ENCODE assay signal across 23 cellular contexts in genomic region chr5:178474562-178475184, GRCh38.
A peak's percentile ranks its signal among the peaks of the same experiment; 100 is the strongest.
DNase-seq lines count a peak whose midpoint lies in the region; ATAC-seq, FAIRE-seq and TF ChIP-seq lines count a peak whose summit lies in the region.
"Had no signal": no experiment of that assay in that cellular context is flagged by ENCODE, and none has a peak within 500 bp of the region (broad histone marks: within the 10 kb centered on the region; RNA-seq: fewer than 3 reads in every experiment).

No MANE protein-coding gene starts in this region.

- no peaks in the 10 kb centered on the region for H3K79me2 ChIP-seq in H1 (ENCODE audit: control insufficient read depth in 1 of 2, insufficient read depth in 2 of 2, low read length in 2 of 2)

- H3K9me3 ChIP-seq in MG63 (peaks cover 14% of the 10 kb centered on the region), H1 (ENCODE audit: insufficient read depth in 2 of 2, low read depth in 1 of 2, low read length in 1 of 2) (peaks cover 0 to 6% of the 10 kb centered on the region in 2 experiments; a peak in 2 of 4 replicates)
- H3K9me3 ChIP-seq: adrenal gland, pancreas, suprapubic skin, uterus had no signal

- no peak overlapping the region for H2BK120ac ChIP-seq in H1 (replicated peaks; ENCODE audit: low read depth, low read length)

- H3K4me2 ChIP-seq in H1 (ENCODE audit: insufficient read depth in 1 of 2, low read depth in 2 of 2, low read length in 2 of 2): no peak overlapping the region

- H3K27ac ChIP-seq in C4-2B (peak overlapping the region; percentile 53; the same call in 1 of the 2 replicates), H1 (ENCODE audit: low read depth, low read length) (no peak overlapping the region)
- H3K27ac ChIP-seq: pancreas, suprapubic skin, uterus had no signal

- H3K14ac ChIP-seq in H1 (ENCODE audit: insufficient read length): no peak overlapping the region

- TF ChIP-seq RAD21 in H1 (IDR thresholded peaks at IDR 0.05 in 1 of 2, conservative IDR thresholded peaks at IDR 0.05 in 1 of 2; ENCODE audit: low read depth in 2 of 2, low read length in 2 of 2): no peak

- H4K8ac ChIP-seq in H1 (ENCODE audit: extremely low read depth, insufficient read depth, low read length): no peak overlapping the region

- no peak overlapping the region for H2BK15ac ChIP-seq in H1 (ENCODE audit: low read length)

- peak; percentile 19 for FAIRE-seq in H1 (lab: Jason Lieb, UNC)
- FAIRE-seq in D721Med (lab: Jason Lieb, UNC): no peak
- FAIRE-seq: pancreas, RCC 7860 had no signal

- CTCF ChIA-PET in H1 (lab: Charles Lee; ENCODE audit: partially characterized antibody): interaction anchor here (1.8 to 7.3 kb wide), 2 partner anchors 12 to 76 kb away, joined by 4 to 80 read pairs; no protein-coding TSS in a partner anchor

- no peak overlapping the region for H3K4ac ChIP-seq in H1 (replicated peaks; ENCODE audit: insufficient read length, low read depth, low read length)

- no peak overlapping the region for H4K91ac ChIP-seq in H1 (replicated peaks; ENCODE audit: insufficient read length, low read length)

- H3K9me3 Mint-ChIP-seq in progenitor cell of endocrine pancreas (ENCODE audit: low read depth): peaks cover 8% of the 10 kb centered on the region
- H3K9me3 Mint-ChIP-seq in activated naive CD4-positive, alpha-beta T cell treated with anti-CD3 and anti-CD28 coated beads, Interleukin-2, amount 50 U/mL, for 72 hours: no peaks in the 10 kb centered on the region
- H3K9me3 Mint-ChIP-seq in activated naive CD8-positive, alpha-beta T cell treated with anti-CD3 and anti-CD28 coated beads, Interleukin-2, amount 50 U/mL, for 24 hours: no peaks in the 10 kb centered on the region
- H3K9me3 Mint-ChIP-seq: CD4-positive, alpha-beta T cell; T-helper 2 cell treated with Interferon-gamma antibody and Interleukin-4, amounts not matched to agents 5 μg/mL and 100 μg/mL, for 36 hours had no signal

- peaks cover 8% of the 10 kb centered on the region for H3K27me3 Mint-ChIP-seq in progenitor cell of endocrine pancreas
- no peaks in the 10 kb centered on the region for H3K27me3 Mint-ChIP-seq in activated naive CD8-positive, alpha-beta T cell treated with anti-CD3 and anti-CD28 coated beads, Interleukin-2, amount 50 U/mL, for 24 hours

- peak overlapping the region; percentile 85 for H3K27ac Mint-ChIP-seq in progenitor cell of endocrine pancreas
- no peak overlapping the region for H3K27ac Mint-ChIP-seq in activated naive CD4-positive, alpha-beta T cell treated with anti-CD3 and anti-CD28 coated beads, Interleukin-2, amount 50 U/mL, for 72 hours
- H3K27ac Mint-ChIP-seq in activated naive CD8-positive, alpha-beta T cell treated with anti-CD3 and anti-CD28 coated beads, Interleukin-2, amount 50 U/mL, for 24 hours: no peak overlapping the region
- H3K27ac Mint-ChIP-seq: CD4-positive, alpha-beta T cell; nephron progenitor cell; T-helper 2 cell treated with Interferon-gamma antibody and Interleukin-4, amounts not matched to agents 5 μg/mL and 100 μg/mL, for 36 hours had no signal

- H3K23me2 ChIP-seq in H1 (ENCODE audit: low read depth, low read length): no peaks in the 10 kb centered on the region; the same call in 1 of the 2 replicates

- H3K4me1 ChIP-seq in H1 (replicated peaks in 1 of 4; ENCODE audit: control insufficient read depth in 3 of 4, insufficient read depth in 4 of 4, low read length in 3 of 4): no peaks in the 10 kb centered on the region; a peak in 1 of 7 replicates
- H3K4me1 ChIP-seq: adrenal gland, uterus had no signal

- no peak for ATAC-seq in activated naive CD4-positive, alpha-beta T cell treated with anti-CD3 and anti-CD28 coated beads, Interleukin-2, amount 50 U/mL, for 72 hours
- no peak for ATAC-seq in activated naive CD8-positive, alpha-beta T cell treated with anti-CD3 and anti-CD28 coated beads, Interleukin-2, amount 50 U/mL, for 24 hours

- H3K18ac ChIP-seq in H1 (ENCODE audit: extremely low read depth, low read length): no peak overlapping the region

- no peak overlapping the region for H3K4me3 ChIP-seq in MG63
- H3K4me3 ChIP-seq in H1 (ENCODE audit: extremely low read depth in 1 of 4, insufficient read depth in 2 of 4, low read depth in 3 of 4, low read length in 4 of 4): no peak overlapping the region
- H3K4me3 ChIP-seq: adrenal gland, pancreas, suprapubic skin, uterus had no signal

- H3K36me3 ChIP-seq in MG63 (peaks cover 42% of the 10 kb centered on the region), H1 (ENCODE audit: control insufficient read depth in 2 of 4, insufficient read depth in 4 of 4, low read length in 3 of 4) (no peaks in the 10 kb centered on the region)
- H3K36me3 ChIP-seq: adrenal gland, pancreas, suprapubic skin, uterus had no signal

- TF ChIP-seq POLR2A in H1 (IDR thresholded peaks at IDR 0.05; ENCODE audit: control extremely low read depth in 1 of 2, low read depth in 2 of 2, low read length in 2 of 2): no peak

- POLR2A ChIA-PET in H1 (lab: Charles Lee; ENCODE audit: partially characterized antibody): no interaction called here

- no peak overlapping the region for H2BK20ac ChIP-seq in H1 (ENCODE audit: low read length)

- H2AK5ac ChIP-seq in H1 (ENCODE audit: low read depth, low read length): no peak overlapping the region

- no peak overlapping the region for H3K23ac ChIP-seq in H1 (ENCODE audit: insufficient read length)

- H3K4me1 Mint-ChIP-seq in progenitor cell of endocrine pancreas (ENCODE audit: low read depth): peaks cover 21% of the 10 kb centered on the region
- H3K4me1 Mint-ChIP-seq in activated naive CD8-positive, alpha-beta T cell treated with anti-CD3 and anti-CD28 coated beads, Interleukin-2, amount 50 U/mL, for 24 hours: peaks cover 6% of the 10 kb centered on the region

- H3K27me3 ChIP-seq in MG63 (no peaks in the 10 kb centered on the region), H1 (replicated peaks in 1 of 4; ENCODE audit: control insufficient read depth in 3 of 4, extremely low read depth in 1 of 4, insufficient read depth in 3 of 4, low read length in 3 of 4) (no peaks in the 10 kb centered on the region)
- H3K27me3 ChIP-seq: adrenal gland, pancreas, suprapubic skin, uterus had no signal

- WGBS in H1 (ENCODE audit: extremely low coverage in 1 of 2, insufficient coverage in 1 of 2, insufficient read length in 1 of 2, insufficient replicate concordance in 2 of 2, low coverage in 1 of 2, low lambda C conversion rate in 2 of 2, missing lambda C conversion rate in 1 of 2), 2 experiments: 87% methylated on average over 7 of the region's 7 CpGs; no CpG with 5 or more reads in 1 of the 2 experiments

- H2BK5ac ChIP-seq in H1 (ENCODE audit: low read depth, low read length): no peak overlapping the region; the same call in 1 of the 2 replicates

- no peak overlapping the region for H3K9ac ChIP-seq in H1 (replicated peaks in 1 of 4; ENCODE audit: extremely low read depth in 1 of 4, low read depth in 3 of 4, low read length in 3 of 4)

- no peaks in the 10 kb centered on the region for H3K79me1 ChIP-seq in H1 (ENCODE audit: low read depth, low read length)

- no peaks in the 10 kb centered on the region for H4K20me1 ChIP-seq in H1 (replicated peaks in 1 of 2; ENCODE audit: control insufficient read depth in 1 of 2, insufficient read depth in 2 of 2, low read length in 2 of 2)

- no peak overlapping the region for H2BK12ac ChIP-seq in H1 (ENCODE audit: low read depth, low read length)

- H3K36me3 Mint-ChIP-seq in progenitor cell of endocrine pancreas (ENCODE audit: insufficient read depth): peaks cover 1% of the 10 kb centered on the region
- no peaks in the 10 kb centered on the region for H3K36me3 Mint-ChIP-seq in activated naive CD4-positive, alpha-beta T cell treated with anti-CD3 and anti-CD28 coated beads, Interleukin-2, amount 50 U/mL, for 72 hours
- H3K36me3 Mint-ChIP-seq in activated naive CD8-positive, alpha-beta T cell treated with anti-CD3 and anti-CD28 coated beads, Interleukin-2, amount 50 U/mL, for 24 hours (ENCODE audit: low read depth): no peaks in the 10 kb centered on the region

- no peak for TF ChIP-seq EP300 in H1 (IDR thresholded peaks at IDR 0.05; ENCODE audit: borderline replicate concordance in 1 of 2, low read depth in 2 of 2, low read length in 2 of 2)

- no peak for TF ChIP-seq CTCF in C4-2B (conservative IDR thresholded peaks at IDR 0.05)
- no peak for TF ChIP-seq CTCF in H1 (IDR thresholded peaks at IDR 0.05; ENCODE audit: control extremely low read depth in 1 of 3, insufficient read depth in 1 of 3, low read depth in 1 of 3, low read length in 3 of 3)
- TF ChIP-seq CTCF in progenitor cell of endocrine pancreas (IDR thresholded peaks at IDR 0.05; ENCODE audit: unreplicated experiment): no peak
- no peak for TF ChIP-seq CTCF in D721Med (IDR thresholded peaks at IDR 0.05; ENCODE audit: insufficient read depth, missing control alignments)

- no peak overlapping the region for H3K56ac ChIP-seq in H1 (replicated peaks; ENCODE audit: insufficient read length, low read depth, low read length)

- H3K4me3 Mint-ChIP-seq in progenitor cell of endocrine pancreas (ENCODE audit: low read depth): no peak overlapping the region
- no peak overlapping the region for H3K4me3 Mint-ChIP-seq in activated naive CD8-positive, alpha-beta T cell treated with anti-CD3 and anti-CD28 coated beads, Interleukin-2, amount 50 U/mL, for 24 hours
- H3K4me3 Mint-ChIP-seq: CD4-positive, alpha-beta T cell; endodermal cell; nephron progenitor cell; T-helper 2 cell treated with Interferon-gamma antibody and Interleukin-4, amounts not matched to agents 5 μg/mL and 100 μg/mL, for 36 hours had no signal

- no peak overlapping the region for H2AFZ ChIP-seq in H1 (ENCODE audit: low read length)

- DNase-seq in MG63 (peak; percentile 53), H1 (ENCODE audit: low read depth in 1 of 2, low spot score in 2 of 2) (no peak), progenitor cell of endocrine pancreas (ENCODE audit: low spot score, unreplicated experiment) (no peak), NCI-H1694 treated with DMSO at 0.1 percent for 48 hours (lab: John Stamatoyannopoulos, UW) (no peak), D721Med (ENCODE audit: insufficient read length, low spot score) (no peak)
- no peak for DNase-seq in activated naive CD4-positive, alpha-beta T cell treated with anti-CD3 and anti-CD28 coated beads, Interleukin-2, amount 50 U/mL, for 72 hours (ENCODE audit: low spot score in 2 of 2)
- DNase-seq in activated naive CD8-positive, alpha-beta T cell treated with anti-CD3 and anti-CD28 coated beads, Interleukin-2, amount 50 U/mL, for 24 hours: no peak
- DNase-seq: activated CD4-positive, alpha-beta T cell treated with anti-CD3 and anti-CD28 coated beads, Interleukin-2, amount 50 U/mL, for 48 hours; activated gamma-delta T cell treated with Interleukin-2 at 50 U/mL for 16 hours; adrenal gland; CD4-positive, alpha-beta T cell; cortex of kidney; endodermal cell; NCI-H1417; NCI-H2107; NCI-H510A treated with DMSO at 0.1 percent for 48 hours; nephron progenitor cell; pancreas; uterus had no signal

- no peak overlapping the region for H4K5ac ChIP-seq in H1 (ENCODE audit: insufficient read length, low read depth, low read length)

TF ChIP-seq in H1, 55 proteins besides CTCF, POLR2A, EP300 and RAD21 (continues in another document):
- TF ChIP-seq NRF1 (IDR thresholded peaks at IDR 0.05; ENCODE audit: low read depth, low read length): no peak
- TF ChIP-seq POU5F1 (IDR thresholded peaks at IDR 0.05; ENCODE audit: low read depth, low read length): no peak
- TF ChIP-seq TEAD4 (IDR thresholded peaks at IDR 0.05; ENCODE audit: low read depth, low read length): no peak
- no peak for TF ChIP-seq RXRA (IDR thresholded peaks at IDR 0.05; ENCODE audit: insufficient read depth, low read depth, low read length)
